25 cellular contexts compared by ENCODE assay signal in the genomic region with DNA sequence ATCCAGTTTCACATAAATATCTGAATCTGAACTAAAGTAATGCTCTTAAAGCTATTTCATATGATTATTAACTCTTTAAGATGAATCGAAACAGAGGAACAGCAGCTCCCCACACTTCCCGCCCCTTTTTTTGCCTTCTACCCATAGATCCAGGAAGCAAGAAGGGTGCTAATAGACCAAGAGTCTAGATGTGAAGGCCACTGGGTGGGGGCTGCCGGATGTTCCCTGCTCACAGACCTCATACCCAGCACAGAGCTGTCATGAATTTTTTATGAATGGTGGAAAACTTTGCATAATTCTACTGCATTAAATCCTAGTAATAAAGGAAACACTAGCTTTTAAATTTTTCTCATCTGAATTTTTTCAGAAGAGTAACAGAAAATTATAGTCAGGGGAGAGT.
"Had no signal": no experiment of that assay in that cellular context is flagged by ENCODE, and none has a peak within 500 bp of the region (broad histone marks: within the 10 kb centered on the region; RNA-seq: fewer than 3 reads in every experiment).

No MANE protein-coding gene starts in this region.

- H3K9me3 ChIP-seq: adrenal gland, body of pancreas, colonic mucosa, heart left ventricle, right atrium auricular region, stomach, suprapubic skin, tibial artery had no signal

- ATAC-seq: activated CD8-positive, alpha-beta T cell treated with anti-CD3 and anti-CD28 coated beads for 36 hours; body of pancreas; naive thymus-derived CD8-positive, alpha-beta T cell; stimulated activated naive B cell treated with anti-CD40 and anti-IgM and Interleukin-4, amounts not matched to agents 10 μg/mL and 1 μg/mL and 100 μg/mL, for 72 hours had no signal

- H3K27ac Mint-ChIP-seq: activated CD4-positive, alpha-beta T cell treated with anti-CD3 and anti-CD28 coated beads, Interleukin-2, amount 10 ng/mL, durations not matched to agents 7 days and 5 days; activated CD8-positive, alpha-beta T cell treated with anti-CD3 and anti-CD28 coated beads for 36 hours; activated naive CD4-positive, alpha-beta T cell treated with anti-CD3 and anti-CD28 coated beads for 36 hours; activated naive CD8-positive, alpha-beta T cell treated with anti-CD3 and anti-CD28 coated beads for 36 hours; memory B cell; naive thymus-derived CD8-positive, alpha-beta T cell; stimulated activated naive B cell treated with anti-CD40 and anti-IgM and Interleukin-4, amounts not matched to agents 10 μg/mL and 1 μg/mL and 100 μg/mL, for 72 hours had no signal

- FAIRE-seq: endothelial cell of umbilical vein had no signal

- H3K4me3 Mint-ChIP-seq: activated CD4-positive, alpha-beta T cell treated with anti-CD3 and anti-CD28 coated beads, Interleukin-2, amount 10 ng/mL, durations not matched to agents 7 days and 5 days; activated CD8-positive, alpha-beta T cell treated with anti-CD3 and anti-CD28 coated beads for 36 hours; activated naive CD4-positive, alpha-beta T cell treated with anti-CD3 and anti-CD28 coated beads for 36 hours; activated naive CD8-positive, alpha-beta T cell treated with anti-CD3 and anti-CD28 coated beads for 36 hours; memory B cell; naive thymus-derived CD8-positive, alpha-beta T cell; stimulated activated naive B cell treated with anti-CD40 and anti-IgM and Interleukin-4, amounts not matched to agents 10 μg/mL and 1 μg/mL and 100 μg/mL, for 72 hours had no signal

- H3K9me3 Mint-ChIP-seq: activated CD4-positive, alpha-beta T cell treated with anti-CD3 and anti-CD28 coated beads, Interleukin-2, amount 10 ng/mL, durations not matched to agents 7 days and 5 days; activated CD8-positive, alpha-beta T cell treated with anti-CD3 and anti-CD28 coated beads for 36 hours; activated naive CD4-positive, alpha-beta T cell treated with anti-CD3 and anti-CD28 coated beads for 36 hours; activated naive CD8-positive, alpha-beta T cell treated with anti-CD3 and anti-CD28 coated beads for 36 hours; memory B cell; naive thymus-derived CD8-positive, alpha-beta T cell; stimulated activated naive B cell treated with anti-CD40 and anti-IgM and Interleukin-4, amounts not matched to agents 10 μg/mL and 1 μg/mL and 100 μg/mL, for 72 hours had no signal

- H3K36me3 ChIP-seq: adrenal gland, colonic mucosa, heart left ventricle, right atrium auricular region, stomach, suprapubic skin, tibial artery had no signal

- H3K27ac ChIP-seq: adrenal gland, body of pancreas, colonic mucosa, right atrium auricular region, stomach, suprapubic skin, tibial artery had no signal

- H3K36me3 Mint-ChIP-seq: memory B cell; naive thymus-derived CD8-positive, alpha-beta T cell; stimulated activated naive B cell treated with anti-CD40 and anti-IgM and Interleukin-4, amounts not matched to agents 10 μg/mL and 1 μg/mL and 100 μg/mL, for 72 hours had no signal

- DNase-seq: activated CD4-positive, alpha-beta T cell treated with anti-CD3 and anti-CD28 coated beads, Interleukin-2, amount 10 ng/mL, durations not matched to agents 7 days and 5 days; activated CD4-positive, CD25-positive, alpha-beta regulatory T cell treated with anti-CD3 and anti-CD28 coated beads, Interleukin-2, amount 50 U/mL, for 72 hours; activated CD8-positive, alpha-beta T cell treated with anti-CD3 and anti-CD28 coated beads for 36 hours; activated effector memory CD4-positive, alpha-beta T cell treated with anti-CD3 and anti-CD28 coated beads, Interleukin-2, amount 50 U/mL, for 16 hours; activated naive CD4-positive, alpha-beta T cell treated with anti-CD3 and anti-CD28 coated beads for 36 hours; activated naive CD8-positive, alpha-beta T cell treated with anti-CD3 and anti-CD28 coated beads for 36 hours; adrenal gland; aorta; body of pancreas; cerebellar nuclear complex; colonic mucosa; heart left ventricle; naive thymus-derived CD8-positive, alpha-beta T cell; stimulated activated CD4-positive, alpha-beta T cell treated with anti-CD3 and anti-CD28 coated beads, Interleukin-1b, Interleukin-23, amount 100 ng/mL, for 48 hours; stimulated activated CD4-positive, alpha-beta T cell treated with anti-CD3 and anti-CD28 coated beads, Interleukin-4, amount 100 ng/mL, for 4 hours; stimulated activated CD8-positive, alpha-beta memory T cell treated with anti-CD3 and anti-CD28 coated beads, Interleukin-4, amount 100 ng/mL, for 48 hours; stimulated activated naive B cell treated with anti-CD40 and anti-IgM and Interleukin-4, amounts not matched to agents 10 μg/mL and 1 μg/mL and 100 μg/mL, for 72 hours; stomach; T-helper 1 cell; tibial artery had no signal

- H3K27me3 ChIP-seq: adrenal gland, body of pancreas, colonic mucosa, heart left ventricle, right atrium auricular region, stomach, suprapubic skin, tibial artery had no signal

- H3K27me3 Mint-ChIP-seq: activated CD4-positive, alpha-beta T cell treated with anti-CD3 and anti-CD28 coated beads, Interleukin-2, amount 10 ng/mL, durations not matched to agents 7 days and 5 days; activated naive CD8-positive, alpha-beta T cell treated with anti-CD3 and anti-CD28 coated beads for 36 hours; memory B cell; naive thymus-derived CD8-positive, alpha-beta T cell had no signal

- H3K4me1 ChIP-seq: adrenal gland, body of pancreas, colonic mucosa had no signal

- H3K4me2 ChIP-seq: smooth muscle cell had no signal

- H3K4me3 ChIP-seq: adrenal gland, body of pancreas, colonic mucosa, heart left ventricle, right atrium auricular region, smooth muscle cell, stomach, suprapubic skin, tibial artery had no signal
